13 cellular contexts compared by ENCODE assay signal in the genomic region with DNA sequence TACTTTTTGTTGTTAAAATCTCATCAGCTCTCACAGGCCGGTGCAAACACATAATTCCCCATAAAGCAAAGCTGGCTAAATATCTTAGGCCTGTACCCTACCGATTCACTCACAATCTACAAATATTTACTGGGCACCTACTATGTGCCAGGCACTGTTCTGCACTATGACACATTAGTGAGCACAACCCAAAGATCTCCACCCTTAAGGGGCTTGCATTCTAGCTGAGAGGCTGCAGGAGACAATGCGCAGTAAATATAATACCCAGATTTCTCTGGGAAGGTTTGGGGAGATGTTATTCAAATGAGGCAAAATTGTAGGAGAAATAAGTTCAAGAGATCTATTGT. TPM values are rescaled to one million over a fixed set of nuclear protein-coding genes. Genes with fewer than 3 reads are reported as not detected.
DNase-seq lines count a peak whose midpoint lies in the region; ATAC-seq and TF ChIP-seq lines count a peak whose summit lies in the region.
"Had no signal": no experiment of that assay in that cellular context is flagged by ENCODE, and none has a peak within 500 bp of the region (broad histone marks: within the 10 kb centered on the region; RNA-seq: fewer than 3 reads in every experiment).

No MANE protein-coding gene starts in this region.

- peak overlapping the region in 3 of 4 donors; percentile 26 to 77 (median 48) for H3K27ac ChIP-seq in upper lobe of left lung

- DNase-seq in activated T-cell treated with anti-CD3 and anti-CD28 coated beads, Interleukin-2, amount 50 U/mL, for 4 hours: no peak
- DNase-seq in activated T-cell treated with anti-CD3 and anti-CD28 coated beads for 4 hours (no peak), WTC11 (ENCODE audit: low spot score) (no peak), memory B cell (ENCODE audit: low spot score in 2 of 2) (peak in 1 of 2 donors; percentile 58), upper lobe of left lung (no peak), NCI-H2171 (lab: John Stamatoyannopoulos, UW) (no peak), DMS53 (lab: John Stamatoyannopoulos, UW) (no peak), UCSD-AML1 (lab: John Stamatoyannopoulos, UW; ENCODE audit: unreplicated experiment) (no peak)
- DNase-seq: aorta, MV-4-11, NCI-H524, SIG-M5 had no signal

- POLR2A ChIA-PET in WTC11 (lab: Charles Lee): no interaction called here

- no peak for ATAC-seq in activated T-cell treated with anti-CD3 and anti-CD28 coated beads, Interleukin-2, amount 50 U/mL, for 4 hours
- ATAC-seq in WTC11 (no peak), memory B cell (ENCODE audit: low read depth) (no peak), upper lobe of left lung (ENCODE audit: low FRiP score in 2 of 2) (no peak)

- TF ChIP-seq POLR2A in upper lobe of left lung (IDR thresholded peaks at IDR 0.05): no peak

- CTCF ChIA-PET in WTC11 (lab: Charles Lee): no interaction called here

- no peaks in the 10 kb centered on the region for H3K9me3 Mint-ChIP-seq in activated T-cell treated with anti-CD3 and anti-CD28 coated beads, Interleukin-2, amount 50 U/mL, for 4 hours
- H3K9me3 Mint-ChIP-seq in WTC11 (peaks cover 4% of the 10 kb centered on the region), memory B cell (no peaks in the 10 kb centered on the region)

- no peaks in the 10 kb centered on the region for H3K27me3 Mint-ChIP-seq in activated T-cell treated with anti-CD3 and anti-CD28 coated beads, Interleukin-2, amount 50 U/mL, for 4 hours (ENCODE audit: low read depth)
- H3K27me3 Mint-ChIP-seq in WTC11 (ENCODE audit: low read depth) (no peaks in the 10 kb centered on the region), memory B cell (no peaks in the 10 kb centered on the region)

- H3K4me3 Mint-ChIP-seq in activated T-cell treated with anti-CD3 and anti-CD28 coated beads, Interleukin-2, amount 50 U/mL, for 4 hours: peak overlapping the region; percentile 8
- H3K4me3 Mint-ChIP-seq in WTC11: no peak overlapping the region
- H3K4me3 Mint-ChIP-seq in memory B cell: peak overlapping the region; percentile 69

- H3K27me3 ChIP-seq in upper lobe of left lung: no peaks in the 10 kb centered on the region

- 84 to 94% methylated on average over 3 of the region's 3 CpGs for WGBS in upper lobe of left lung, 2 donors

- peaks cover 11 to 18% (median 12%) of the 10 kb centered on the region in 4 donors for H3K4me1 ChIP-seq in upper lobe of left lung

- TF ChIP-seq CTCF in WTC11 (IDR thresholded peaks at IDR 0.05): no peak
- TF ChIP-seq CTCF in upper lobe of left lung (IDR thresholded peaks at IDR 0.05): no peak

- peak overlapping the region; percentile 12 for H3K27ac Mint-ChIP-seq in WTC11
- H3K27ac Mint-ChIP-seq in memory B cell: peak overlapping the region; percentile 98

- peaks cover 33% of the 10 kb centered on the region for H3K36me3 Mint-ChIP-seq in activated T-cell treated with anti-CD3 and anti-CD28 coated beads, Interleukin-2, amount 50 U/mL, for 4 hours (ENCODE audit: insufficient read depth)
- H3K36me3 Mint-ChIP-seq in WTC11: peaks cover 6% of the 10 kb centered on the region
- peaks cover 22% of the 10 kb centered on the region for H3K36me3 Mint-ChIP-seq in memory B cell

- no peak for TF ChIP-seq EP300 in upper lobe of left lung (IDR thresholded peaks at IDR 0.05)

- H3K4me3 ChIP-seq in upper lobe of left lung: no peak overlapping the region
- H3K4me3 ChIP-seq: lung had no signal

- H3K9me3 ChIP-seq in upper lobe of left lung: no peaks in the 10 kb centered on the region

- peaks cover 82% of the 10 kb centered on the region for H3K4me1 Mint-ChIP-seq in activated T-cell treated with anti-CD3 and anti-CD28 coated beads, Interleukin-2, amount 50 U/mL, for 4 hours (ENCODE audit: low read depth)
- H3K4me1 Mint-ChIP-seq in WTC11: peaks cover 19% of the 10 kb centered on the region
- H3K4me1 Mint-ChIP-seq in memory B cell: peaks cover 45% of the 10 kb centered on the region

- H3K36me3 ChIP-seq in upper lobe of left lung: no peaks in the 10 kb centered on the region

TF ChIP-seq in WTC11, 78 proteins besides CTCF, POLR2A, EP300 and RAD21 (continues in another document):
- TF ChIP-seq, protein P1, sequence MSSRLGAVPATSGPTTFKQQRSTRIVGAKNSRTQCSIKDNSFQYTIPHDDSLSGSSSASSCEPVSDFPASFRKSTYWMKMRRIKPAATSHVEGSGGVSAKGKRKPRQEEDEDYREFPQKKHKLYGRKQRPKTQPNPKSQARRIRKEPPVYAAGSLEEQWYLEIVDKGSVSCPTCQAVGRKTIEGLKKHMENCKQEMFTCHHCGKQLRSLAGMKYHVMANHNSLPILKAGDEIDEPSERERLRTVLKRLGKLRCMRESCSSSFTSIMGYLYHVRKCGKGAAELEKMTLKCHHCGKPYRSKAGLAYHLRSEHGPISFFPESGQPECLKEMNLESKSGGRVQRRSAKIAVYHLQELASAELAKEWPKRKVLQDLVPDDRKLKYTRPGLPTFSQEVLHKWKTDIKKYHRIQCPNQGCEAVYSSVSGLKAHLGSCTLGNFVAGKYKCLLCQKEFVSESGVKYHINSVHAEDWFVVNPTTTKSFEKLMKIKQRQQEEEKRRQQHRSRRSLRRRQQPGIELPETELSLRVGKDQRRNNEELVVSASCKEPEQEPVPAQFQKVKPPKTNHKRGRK (CRISPR knock-in tag; IDR thresholded peaks at IDR 0.05; ENCODE audit: borderline replicate concordance): no peak
- TF ChIP-seq FOXP1 (CRISPR knock-in tag; IDR thresholded peaks at IDR 0.05; ENCODE audit: borderline replicate concordance) (no peak), SOX15 (CRISPR knock-in tag; IDR thresholded peaks at IDR 0.05) (no peak), HMGA2 (CRISPR knock-in tag; IDR thresholded peaks at IDR 0.05) (no peak)
- TF ChIP-seq, protein P2, sequence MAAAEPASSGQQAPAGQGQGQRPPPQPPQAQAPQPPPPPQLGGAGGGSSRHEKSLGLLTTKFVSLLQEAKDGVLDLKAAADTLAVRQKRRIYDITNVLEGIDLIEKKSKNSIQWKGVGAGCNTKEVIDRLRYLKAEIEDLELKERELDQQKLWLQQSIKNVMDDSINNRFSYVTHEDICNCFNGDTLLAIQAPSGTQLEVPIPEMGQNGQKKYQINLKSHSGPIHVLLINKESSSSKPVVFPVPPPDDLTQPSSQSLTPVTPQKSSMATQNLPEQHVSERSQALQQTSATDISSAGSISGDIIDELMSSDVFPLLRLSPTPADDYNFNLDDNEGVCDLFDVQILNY (CRISPR knock-in tag; IDR thresholded peaks at IDR 0.05): no peak
- TF ChIP-seq, protein P3, sequence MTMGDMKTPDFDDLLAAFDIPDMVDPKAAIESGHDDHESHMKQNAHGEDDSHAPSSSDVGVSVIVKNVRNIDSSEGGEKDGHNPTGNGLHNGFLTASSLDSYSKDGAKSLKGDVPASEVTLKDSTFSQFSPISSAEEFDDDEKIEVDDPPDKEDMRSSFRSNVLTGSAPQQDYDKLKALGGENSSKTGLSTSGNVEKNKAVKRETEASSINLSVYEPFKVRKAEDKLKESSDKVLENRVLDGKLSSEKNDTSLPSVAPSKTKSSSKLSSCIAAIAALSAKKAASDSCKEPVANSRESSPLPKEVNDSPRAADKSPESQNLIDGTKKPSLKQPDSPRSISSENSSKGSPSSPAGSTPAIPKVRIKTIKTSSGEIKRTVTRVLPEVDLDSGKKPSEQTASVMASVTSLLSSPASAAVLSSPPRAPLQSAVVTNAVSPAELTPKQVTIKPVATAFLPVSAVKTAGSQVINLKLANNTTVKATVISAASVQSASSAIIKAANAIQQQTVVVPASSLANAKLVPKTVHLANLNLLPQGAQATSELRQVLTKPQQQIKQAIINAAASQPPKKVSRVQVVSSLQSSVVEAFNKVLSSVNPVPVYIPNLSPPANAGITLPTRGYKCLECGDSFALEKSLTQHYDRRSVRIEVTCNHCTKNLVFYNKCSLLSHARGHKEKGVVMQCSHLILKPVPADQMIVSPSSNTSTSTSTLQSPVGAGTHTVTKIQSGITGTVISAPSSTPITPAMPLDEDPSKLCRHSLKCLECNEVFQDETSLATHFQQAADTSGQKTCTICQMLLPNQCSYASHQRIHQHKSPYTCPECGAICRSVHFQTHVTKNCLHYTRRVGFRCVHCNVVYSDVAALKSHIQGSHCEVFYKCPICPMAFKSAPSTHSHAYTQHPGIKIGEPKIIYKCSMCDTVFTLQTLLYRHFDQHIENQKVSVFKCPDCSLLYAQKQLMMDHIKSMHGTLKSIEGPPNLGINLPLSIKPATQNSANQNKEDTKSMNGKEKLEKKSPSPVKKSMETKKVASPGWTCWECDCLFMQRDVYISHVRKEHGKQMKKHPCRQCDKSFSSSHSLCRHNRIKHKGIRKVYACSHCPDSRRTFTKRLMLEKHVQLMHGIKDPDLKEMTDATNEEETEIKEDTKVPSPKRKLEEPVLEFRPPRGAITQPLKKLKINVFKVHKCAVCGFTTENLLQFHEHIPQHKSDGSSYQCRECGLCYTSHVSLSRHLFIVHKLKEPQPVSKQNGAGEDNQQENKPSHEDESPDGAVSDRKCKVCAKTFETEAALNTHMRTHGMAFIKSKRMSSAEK (CRISPR knock-in tag; IDR thresholded peaks at IDR 0.05; ENCODE audit: borderline replicate concordance): no peak
- TF ChIP-seq, protein P4, sequence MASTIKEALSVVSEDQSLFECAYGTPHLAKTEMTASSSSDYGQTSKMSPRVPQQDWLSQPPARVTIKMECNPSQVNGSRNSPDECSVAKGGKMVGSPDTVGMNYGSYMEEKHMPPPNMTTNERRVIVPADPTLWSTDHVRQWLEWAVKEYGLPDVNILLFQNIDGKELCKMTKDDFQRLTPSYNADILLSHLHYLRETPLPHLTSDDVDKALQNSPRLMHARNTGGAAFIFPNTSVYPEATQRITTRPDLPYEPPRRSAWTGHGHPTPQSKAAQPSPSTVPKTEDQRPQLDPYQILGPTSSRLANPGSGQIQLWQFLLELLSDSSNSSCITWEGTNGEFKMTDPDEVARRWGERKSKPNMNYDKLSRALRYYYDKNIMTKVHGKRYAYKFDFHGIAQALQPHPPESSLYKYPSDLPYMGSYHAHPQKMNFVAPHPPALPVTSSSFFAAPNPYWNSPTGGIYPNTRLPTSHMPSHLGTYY (CRISPR knock-in tag; IDR thresholded peaks at IDR 0.05): no peak
- TF ChIP-seq, protein P5, sequence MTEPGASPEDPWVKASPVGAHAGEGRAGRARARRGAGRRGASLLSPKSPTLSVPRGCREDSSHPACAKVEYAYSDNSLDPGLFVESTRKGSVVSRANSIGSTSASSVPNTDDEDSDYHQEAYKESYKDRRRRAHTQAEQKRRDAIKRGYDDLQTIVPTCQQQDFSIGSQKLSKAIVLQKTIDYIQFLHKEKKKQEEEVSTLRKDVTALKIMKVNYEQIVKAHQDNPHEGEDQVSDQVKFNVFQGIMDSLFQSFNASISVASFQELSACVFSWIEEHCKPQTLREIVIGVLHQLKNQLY (CRISPR knock-in tag; IDR thresholded peaks at IDR 0.05): no peak

RNA-seq across cellular contexts. Expression of a gene that starts 53.7 kb away (rescaled TPM):
- 100 to 1,000 TPM; 156 to 174 (median 163) TPM for total RNA-seq in activated T-cell treated with anti-CD3 and anti-CD28 coated beads, Interleukin-2, amount 50 U/mL, for 4 hours
- 38.1 to 43.6 TPM (median 38.4 TPM) in 3 replicates for total RNA-seq in WTC11 (2021)
- total RNA-seq in upper lobe of left lung: 10 to 100 TPM; 34.8 to 85.4 (median 51.6) TPM
